ENCODE assay signal across 2 cellular contexts in the genomic region with DNA sequence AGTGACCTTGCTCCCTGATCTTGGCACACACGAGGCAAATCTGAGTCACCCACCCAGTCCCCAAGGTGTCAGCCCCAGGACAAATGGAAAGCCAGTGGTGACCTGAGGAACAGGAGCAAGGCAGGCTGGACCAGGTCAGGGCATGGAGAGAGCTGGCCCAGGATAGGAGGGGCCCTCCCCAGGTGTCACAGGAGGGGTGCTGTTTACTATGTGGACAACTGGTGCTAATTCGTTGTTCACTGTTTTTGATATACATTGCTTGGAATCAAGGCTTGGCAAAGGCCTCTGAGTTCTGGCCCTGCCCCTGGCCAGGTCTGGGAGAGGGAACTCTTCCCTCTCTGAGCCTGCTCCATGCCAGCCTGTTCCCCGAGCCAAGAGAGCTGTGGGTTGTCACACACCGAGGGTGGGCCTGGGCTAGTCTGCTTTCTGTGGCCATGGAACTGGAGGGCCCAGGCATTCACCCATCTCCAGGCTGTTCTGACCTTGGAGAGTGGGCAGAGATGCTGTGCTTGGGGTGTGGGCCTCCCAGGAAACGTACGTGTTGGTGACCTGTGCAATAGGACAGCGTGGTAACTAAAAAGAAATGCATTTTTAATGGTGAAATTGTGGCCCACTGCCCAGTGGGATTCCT.
TF ChIP-seq lines count a peak whose summit lies in the region.

No MANE protein-coding gene starts in this region.

TF ChIP-seq in HCT116, 20 proteins besides CTCF, POLR2A, EP300 and RAD21 (continued from another document):
- TF ChIP-seq, protein P1, sequence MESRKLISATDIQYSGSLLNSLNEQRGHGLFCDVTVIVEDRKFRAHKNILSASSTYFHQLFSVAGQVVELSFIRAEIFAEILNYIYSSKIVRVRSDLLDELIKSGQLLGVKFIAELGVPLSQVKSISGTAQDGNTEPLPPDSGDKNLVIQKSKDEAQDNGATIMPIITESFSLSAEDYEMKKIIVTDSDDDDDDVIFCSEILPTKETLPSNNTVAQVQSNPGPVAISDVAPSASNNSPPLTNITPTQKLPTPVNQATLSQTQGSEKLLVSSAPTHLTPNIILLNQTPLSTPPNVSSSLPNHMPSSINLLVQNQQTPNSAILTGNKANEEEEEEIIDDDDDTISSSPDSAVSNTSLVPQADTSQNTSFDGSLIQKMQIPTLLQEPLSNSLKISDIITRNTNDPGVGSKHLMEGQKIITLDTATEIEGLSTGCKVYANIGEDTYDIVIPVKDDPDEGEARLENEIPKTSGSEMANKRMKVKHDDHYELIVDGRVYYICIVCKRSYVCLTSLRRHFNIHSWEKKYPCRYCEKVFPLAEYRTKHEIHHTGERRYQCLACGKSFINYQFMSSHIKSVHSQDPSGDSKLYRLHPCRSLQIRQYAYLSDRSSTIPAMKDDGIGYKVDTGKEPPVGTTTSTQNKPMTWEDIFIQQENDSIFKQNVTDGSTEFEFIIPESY (IDR thresholded peaks at IDR 0.05; ENCODE audit: extremely low read depth, insufficient replicate concordance, low read length) = no peak
- TF ChIP-seq CEBPB (IDR thresholded peaks at IDR 0.05; ENCODE audit: low read depth) (no peak), JUND (IDR thresholded peaks at IDR 0.05) (no peak)

TF ChIP-seq in WTC11, 78 proteins besides CTCF, POLR2A, EP300 and RAD21 (continued from another document):
- TF ChIP-seq, protein P2, sequence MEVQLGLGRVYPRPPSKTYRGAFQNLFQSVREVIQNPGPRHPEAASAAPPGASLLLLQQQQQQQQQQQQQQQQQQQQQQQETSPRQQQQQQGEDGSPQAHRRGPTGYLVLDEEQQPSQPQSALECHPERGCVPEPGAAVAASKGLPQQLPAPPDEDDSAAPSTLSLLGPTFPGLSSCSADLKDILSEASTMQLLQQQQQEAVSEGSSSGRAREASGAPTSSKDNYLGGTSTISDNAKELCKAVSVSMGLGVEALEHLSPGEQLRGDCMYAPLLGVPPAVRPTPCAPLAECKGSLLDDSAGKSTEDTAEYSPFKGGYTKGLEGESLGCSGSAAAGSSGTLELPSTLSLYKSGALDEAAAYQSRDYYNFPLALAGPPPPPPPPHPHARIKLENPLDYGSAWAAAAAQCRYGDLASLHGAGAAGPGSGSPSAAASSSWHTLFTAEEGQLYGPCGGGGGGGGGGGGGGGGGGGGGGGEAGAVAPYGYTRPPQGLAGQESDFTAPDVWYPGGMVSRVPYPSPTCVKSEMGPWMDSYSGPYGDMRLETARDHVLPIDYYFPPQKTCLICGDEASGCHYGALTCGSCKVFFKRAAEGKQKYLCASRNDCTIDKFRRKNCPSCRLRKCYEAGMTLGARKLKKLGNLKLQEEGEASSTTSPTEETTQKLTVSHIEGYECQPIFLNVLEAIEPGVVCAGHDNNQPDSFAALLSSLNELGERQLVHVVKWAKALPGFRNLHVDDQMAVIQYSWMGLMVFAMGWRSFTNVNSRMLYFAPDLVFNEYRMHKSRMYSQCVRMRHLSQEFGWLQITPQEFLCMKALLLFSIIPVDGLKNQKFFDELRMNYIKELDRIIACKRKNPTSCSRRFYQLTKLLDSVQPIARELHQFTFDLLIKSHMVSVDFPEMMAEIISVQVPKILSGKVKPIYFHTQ (CRISPR knock-in tag; IDR thresholded peaks at IDR 0.05) = no peak
- TF ChIP-seq TP53 (CRISPR knock-in tag; IDR thresholded peaks at IDR 0.05) (no peak), FOXJ3 (CRISPR knock-in tag; IDR thresholded peaks at IDR 0.05; ENCODE audit: borderline replicate concordance) (no peak)
